Comparison of ENCODE assay signal across 8 cellular contexts in the genomic region with DNA sequence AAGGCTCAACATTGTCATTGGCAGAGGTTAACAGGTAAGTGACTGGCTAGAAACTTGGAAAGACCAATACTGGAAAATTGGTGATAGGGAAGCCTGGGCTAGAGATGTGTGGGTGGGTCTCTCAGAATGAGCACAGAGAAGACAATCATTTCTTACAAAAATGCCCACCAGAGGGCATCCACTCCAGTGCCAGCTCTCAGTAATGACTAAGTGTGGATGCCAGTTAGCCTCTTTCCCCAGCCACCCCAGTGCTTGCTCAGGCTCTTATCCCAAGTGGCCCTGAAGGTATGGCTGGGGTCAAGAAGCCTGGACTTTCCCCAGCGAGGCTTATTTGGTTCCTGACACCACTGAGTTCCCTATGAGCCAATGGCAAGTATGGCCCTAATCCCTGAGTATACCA.
A peak's percentile ranks its signal among the peaks of the same experiment; 100 is the strongest.
DNase-seq lines count a peak whose midpoint lies in the region; ATAC-seq and TF ChIP-seq lines count a peak whose summit lies in the region.
"Had no signal": no experiment of that assay in that cellular context is flagged by ENCODE, and none has a peak within 500 bp of the region (broad histone marks: within the 10 kb centered on the region; RNA-seq: fewer than 3 reads in every experiment).

No MANE protein-coding gene starts in this region.

- ATAC-seq in GM18867 (IDR thresholded peaks at IDR 0.05; ENCODE audit: unreplicated experiment), result peak; percentile 55
- no peak for ATAC-seq in HG03139 (IDR thresholded peaks at IDR 0.05; ENCODE audit: unreplicated experiment)
- no peak for ATAC-seq in GM21423 (IDR thresholded peaks at IDR 0.05; ENCODE audit: unreplicated experiment)

- H3K4me3 ChIP-seq in hepatocyte, result no peak overlapping the region
- H3K4me3 ChIP-seq: SK-N-MC had no signal

- H3K79me2 ChIP-seq in hepatocyte, result no peaks in the 10 kb centered on the region

- no peaks in the 10 kb centered on the region for H3K27me3 ChIP-seq in hepatocyte

- TF ChIP-seq CTCF in hepatocyte (IDR thresholded peaks at IDR 0.05; ENCODE audit: poor library complexity), result peak; percentile 26

- no peak overlapping the region for H3K27ac ChIP-seq in hepatocyte
- H3K27ac ChIP-seq: SK-N-MC had no signal

- no peaks in the 10 kb centered on the region for H3K9me3 ChIP-seq in hepatocyte (ENCODE audit: low read depth)

- no peaks in the 10 kb centered on the region for H3K9me2 ChIP-seq in hepatocyte (replicated peaks; ENCODE audit: insufficient read depth)

- no peaks in the 10 kb centered on the region for H3K36me3 ChIP-seq in hepatocyte (replicated peaks; ENCODE audit: insufficient read depth, low read depth)

- 57% methylated on average over 1 of the region's 1 CpG for WGBS in hepatocyte (ENCODE audit: low lambda C conversion rate, missing lambda C conversion rate)

- no peak overlapping the region for H2AFZ ChIP-seq in hepatocyte

- peak; percentile 41 for DNase-seq in DMS114 treated with DMSO at 0.1 percent for 48 hours (lab: John Stamatoyannopoulos, UW; ENCODE audit: unreplicated experiment)
- DNase-seq in OCI-M1 (lab: John Stamatoyannopoulos, UW), result peak; percentile 15
- peak; percentile 15 for DNase-seq in hepatocyte (ENCODE audit: low spot score)
- no peak for DNase-seq in DMS153 treated with DMSO at 0.1 percent for 48 hours (lab: John Stamatoyannopoulos, UW; ENCODE audit: unreplicated experiment)

- H3K4me2 ChIP-seq in hepatocyte, result no peak overlapping the region

- H3K4me1 ChIP-seq in hepatocyte (ENCODE audit: insufficient read depth), result no peaks in the 10 kb centered on the region

- H4K20me1 ChIP-seq in hepatocyte (ENCODE audit: insufficient read depth, poor library complexity, severe bottlenecking), result no peaks in the 10 kb centered on the region
